Comparison of ENCODE assay signal across 2 cellular contexts in the genomic region with DNA sequence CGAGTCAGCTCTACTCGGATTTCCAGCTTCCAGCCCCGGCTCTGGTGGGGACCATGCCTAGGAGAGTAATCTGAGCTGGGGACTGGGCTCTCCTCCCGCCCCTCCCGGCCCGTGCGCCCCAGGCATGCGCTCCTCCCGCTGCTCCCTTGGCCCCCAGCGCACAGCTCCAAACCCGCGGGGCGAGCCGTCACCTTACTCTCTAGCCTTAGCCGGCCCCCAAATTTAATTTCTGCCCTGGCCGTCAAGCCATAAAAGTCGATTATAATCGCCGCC.
A peak's percentile ranks its signal among the peaks of the same experiment; 100 is the strongest.
TF ChIP-seq lines count a peak whose summit lies in the region.

No MANE protein-coding gene starts in this region.

TF ChIP-seq in HEK293, 187 proteins besides CTCF, POLR2A, EP300 and RAD21 (continued from another document and continues in another):
- TF ChIP-seq SP2 (tag by site-specific recombination; IDR thresholded peaks at IDR 0.05), result no peak
- no peak for TF ChIP-seq KLF1 (tag by site-specific recombination; IDR thresholded peaks at IDR 0.05)
- 0 out of 2 replicates have a peak, but pooled peaks have one; percentile 3 for TF ChIP-seq BCL11B (tag by site-specific recombination; IDR thresholded peaks at IDR 0.05; ENCODE audit: low read depth)
- TF ChIP-seq, protein P1, sequence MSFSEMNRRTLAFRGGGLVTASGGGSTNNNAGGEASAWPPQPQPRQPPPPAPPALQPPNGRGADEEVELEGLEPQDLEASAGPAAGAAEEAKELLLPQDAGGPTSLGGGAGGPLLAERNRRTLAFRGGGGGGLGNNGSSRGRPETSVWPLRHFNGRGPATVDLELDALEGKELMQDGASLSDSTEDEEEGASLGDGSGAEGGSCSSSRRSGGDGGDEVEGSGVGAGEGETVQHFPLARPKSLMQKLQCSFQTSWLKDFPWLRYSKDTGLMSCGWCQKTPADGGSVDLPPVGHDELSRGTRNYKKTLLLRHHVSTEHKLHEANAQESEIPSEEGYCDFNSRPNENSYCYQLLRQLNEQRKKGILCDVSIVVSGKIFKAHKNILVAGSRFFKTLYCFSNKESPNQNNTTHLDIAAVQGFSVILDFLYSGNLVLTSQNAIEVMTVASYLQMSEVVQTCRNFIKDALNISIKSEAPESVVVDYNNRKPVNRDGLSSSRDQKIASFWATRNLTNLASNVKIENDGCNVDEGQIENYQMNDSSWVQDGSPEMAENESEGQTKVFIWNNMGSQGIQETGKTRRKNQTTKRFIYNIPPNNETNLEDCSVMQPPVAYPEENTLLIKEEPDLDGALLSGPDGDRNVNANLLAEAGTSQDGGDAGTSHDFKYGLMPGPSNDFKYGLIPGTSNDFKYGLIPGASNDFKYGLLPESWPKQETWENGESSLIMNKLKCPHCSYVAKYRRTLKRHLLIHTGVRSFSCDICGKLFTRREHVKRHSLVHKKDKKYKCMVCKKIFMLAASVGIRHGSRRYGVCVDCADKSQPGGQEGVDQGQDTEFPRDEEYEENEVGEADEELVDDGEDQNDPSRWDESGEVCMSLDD (tag by site-specific recombination; IDR thresholded peaks at IDR 0.05), result no peak; the same call in 1 of the 2 replicates
- no peak for TF ChIP-seq ZNF654 (tag by site-specific recombination; IDR thresholded peaks at IDR 0.05; ENCODE audit: low read depth)
- TF ChIP-seq ZNF341 (tag by site-specific recombination; IDR thresholded peaks at IDR 0.05; ENCODE audit: low read depth), result peak; percentile 9
- TF ChIP-seq ZFP3 (tag by site-specific recombination; IDR thresholded peaks at IDR 0.05; ENCODE audit: low read depth), result no peak
- TF ChIP-seq, protein P2, sequence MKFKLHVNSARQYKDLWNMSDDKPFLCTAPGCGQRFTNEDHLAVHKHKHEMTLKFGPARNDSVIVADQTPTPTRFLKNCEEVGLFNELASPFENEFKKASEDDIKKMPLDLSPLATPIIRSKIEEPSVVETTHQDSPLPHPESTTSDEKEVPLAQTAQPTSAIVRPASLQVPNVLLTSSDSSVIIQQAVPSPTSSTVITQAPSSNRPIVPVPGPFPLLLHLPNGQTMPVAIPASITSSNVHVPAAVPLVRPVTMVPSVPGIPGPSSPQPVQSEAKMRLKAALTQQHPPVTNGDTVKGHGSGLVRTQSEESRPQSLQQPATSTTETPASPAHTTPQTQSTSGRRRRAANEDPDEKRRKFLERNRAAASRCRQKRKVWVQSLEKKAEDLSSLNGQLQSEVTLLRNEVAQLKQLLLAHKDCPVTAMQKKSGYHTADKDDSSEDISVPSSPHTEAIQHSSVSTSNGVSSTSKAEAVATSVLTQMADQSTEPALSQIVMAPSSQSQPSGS (tag by site-specific recombination; IDR thresholded peaks at IDR 0.05; ENCODE audit: low read depth), result no peak
- TF ChIP-seq ZFP69B (tag by site-specific recombination; IDR thresholded peaks at IDR 0.05), result peak; percentile 74
- no peak for TF ChIP-seq ZNF843 (tag by site-specific recombination; IDR thresholded peaks at IDR 0.05)
- no peak for TF ChIP-seq ZNF629 (tag by site-specific recombination; IDR thresholded peaks at IDR 0.05)
- TF ChIP-seq ZEB2 (tag by site-specific recombination; IDR thresholded peaks at IDR 0.05), result no peak; the same call in 1 of the 2 replicates
- TF ChIP-seq, protein P3, sequence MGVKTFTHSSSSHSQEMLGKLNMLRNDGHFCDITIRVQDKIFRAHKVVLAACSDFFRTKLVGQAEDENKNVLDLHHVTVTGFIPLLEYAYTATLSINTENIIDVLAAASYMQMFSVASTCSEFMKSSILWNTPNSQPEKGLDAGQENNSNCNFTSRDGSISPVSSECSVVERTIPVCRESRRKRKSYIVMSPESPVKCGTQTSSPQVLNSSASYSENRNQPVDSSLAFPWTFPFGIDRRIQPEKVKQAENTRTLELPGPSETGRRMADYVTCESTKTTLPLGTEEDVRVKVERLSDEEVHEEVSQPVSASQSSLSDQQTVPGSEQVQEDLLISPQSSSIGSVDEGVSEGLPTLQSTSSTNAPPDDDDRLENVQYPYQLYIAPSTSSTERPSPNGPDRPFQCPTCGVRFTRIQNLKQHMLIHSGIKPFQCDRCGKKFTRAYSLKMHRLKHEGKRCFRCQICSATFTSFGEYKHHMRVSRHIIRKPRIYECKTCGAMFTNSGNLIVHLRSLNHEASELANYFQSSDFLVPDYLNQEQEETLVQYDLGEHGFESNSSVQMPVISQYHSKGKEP (tag by site-specific recombination; IDR thresholded peaks at IDR 0.05), result no peak
- TF ChIP-seq ZNF426 (tag by site-specific recombination; IDR thresholded peaks at IDR 0.05), result no peak
- peak; percentile 40; the same call in 1 of the 2 replicates for TF ChIP-seq GLIS2 (tag by site-specific recombination; IDR thresholded peaks at IDR 0.05)
- TF ChIP-seq, protein P4, sequence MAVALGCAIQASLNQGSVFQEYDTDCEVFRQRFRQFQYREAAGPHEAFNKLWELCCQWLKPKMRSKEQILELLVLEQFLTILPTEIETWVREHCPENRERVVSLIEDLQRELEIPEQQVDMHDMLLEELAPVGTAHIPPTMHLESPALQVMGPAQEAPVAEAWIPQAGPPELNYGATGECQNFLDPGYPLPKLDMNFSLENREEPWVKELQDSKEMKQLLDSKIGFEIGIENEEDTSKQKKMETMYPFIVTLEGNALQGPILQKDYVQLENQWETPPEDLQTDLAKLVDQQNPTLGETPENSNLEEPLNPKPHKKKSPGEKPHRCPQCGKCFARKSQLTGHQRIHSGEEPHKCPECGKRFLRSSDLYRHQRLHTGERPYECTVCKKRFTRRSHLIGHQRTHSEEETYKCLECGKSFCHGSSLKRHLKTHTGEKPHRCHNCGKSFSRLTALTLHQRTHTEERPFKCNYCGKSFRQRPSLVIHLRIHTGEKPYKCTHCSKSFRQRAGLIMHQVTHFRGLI (tag by site-specific recombination; IDR thresholded peaks at IDR 0.05), result no peak
- TF ChIP-seq ZNF514 (tag by site-specific recombination; IDR thresholded peaks at IDR 0.05), result no peak
- TF ChIP-seq ZNF792 (tag by site-specific recombination; IDR thresholded peaks at IDR 0.05), result no peak
- TF ChIP-seq ZNF211 (tag by site-specific recombination; IDR thresholded peaks at IDR 0.05; ENCODE audit: low read depth), result no peak
- TF ChIP-seq, protein P5, sequence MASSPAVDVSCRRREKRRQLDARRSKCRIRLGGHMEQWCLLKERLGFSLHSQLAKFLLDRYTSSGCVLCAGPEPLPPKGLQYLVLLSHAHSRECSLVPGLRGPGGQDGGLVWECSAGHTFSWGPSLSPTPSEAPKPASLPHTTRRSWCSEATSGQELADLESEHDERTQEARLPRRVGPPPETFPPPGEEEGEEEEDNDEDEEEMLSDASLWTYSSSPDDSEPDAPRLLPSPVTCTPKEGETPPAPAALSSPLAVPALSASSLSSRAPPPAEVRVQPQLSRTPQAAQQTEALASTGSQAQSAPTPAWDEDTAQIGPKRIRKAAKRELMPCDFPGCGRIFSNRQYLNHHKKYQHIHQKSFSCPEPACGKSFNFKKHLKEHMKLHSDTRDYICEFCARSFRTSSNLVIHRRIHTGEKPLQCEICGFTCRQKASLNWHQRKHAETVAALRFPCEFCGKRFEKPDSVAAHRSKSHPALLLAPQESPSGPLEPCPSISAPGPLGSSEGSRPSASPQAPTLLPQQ (tag by site-specific recombination; IDR thresholded peaks at IDR 0.05), result 0 out of 2 replicates have a peak, but pooled peaks have one; percentile 3
- no peak for TF ChIP-seq ZNF311 (tag by site-specific recombination; IDR thresholded peaks at IDR 0.05; ENCODE audit: borderline replicate concordance)
- no peak for TF ChIP-seq ZNF473 (tag by site-specific recombination; IDR thresholded peaks at IDR 0.05)
- TF ChIP-seq ZNF394 (tag by site-specific recombination; IDR thresholded peaks at IDR 0.05; ENCODE audit: borderline replicate concordance), result peak; percentile 91

TF ChIP-seq in SK-N-SH, 30 proteins besides CTCF, POLR2A, EP300 and RAD21 (continued from another document):
- TF ChIP-seq, protein P6, sequence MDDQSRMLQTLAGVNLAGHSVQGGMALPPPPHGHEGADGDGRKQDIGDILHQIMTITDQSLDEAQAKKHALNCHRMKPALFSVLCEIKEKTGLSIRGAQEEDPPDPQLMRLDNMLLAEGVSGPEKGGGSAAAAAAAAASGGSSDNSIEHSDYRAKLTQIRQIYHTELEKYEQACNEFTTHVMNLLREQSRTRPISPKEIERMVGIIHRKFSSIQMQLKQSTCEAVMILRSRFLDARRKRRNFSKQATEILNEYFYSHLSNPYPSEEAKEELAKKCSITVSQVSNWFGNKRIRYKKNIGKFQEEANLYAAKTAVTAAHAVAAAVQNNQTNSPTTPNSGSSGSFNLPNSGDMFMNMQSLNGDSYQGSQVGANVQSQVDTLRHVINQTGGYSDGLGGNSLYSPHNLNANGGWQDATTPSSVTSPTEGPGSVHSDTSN (IDR thresholded peaks at IDR 0.05), result no peak
- no peak for TF ChIP-seq FOXJ3 (CRISPR knock-in tag; IDR thresholded peaks at IDR 0.05)
- TF ChIP-seq GABPA (IDR thresholded peaks at IDR 0.05; ENCODE audit: low read depth), result no peak
- TF ChIP-seq FOXM1 (IDR thresholded peaks at IDR 0.05; ENCODE audit: low read depth), result no peak
- TF ChIP-seq, protein P7, sequence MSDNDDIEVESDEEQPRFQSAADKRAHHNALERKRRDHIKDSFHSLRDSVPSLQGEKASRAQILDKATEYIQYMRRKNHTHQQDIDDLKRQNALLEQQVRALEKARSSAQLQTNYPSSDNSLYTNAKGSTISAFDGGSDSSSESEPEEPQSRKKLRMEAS (IDR thresholded peaks at IDR 0.05; ENCODE audit: low read depth), result 0 out of 2 replicates have a peak, but pooled peaks have one; percentile 26
- no peak for TF ChIP-seq RFX5 (IDR thresholded peaks at IDR 0.05; ENCODE audit: low read length)
- no peak for TF ChIP-seq MXI1 (IDR thresholded peaks at IDR 0.05; ENCODE audit: low read depth, low read length)
- TF ChIP-seq EZH2phosphoT487 (IDR thresholded peaks at IDR 0.05; ENCODE audit: borderline replicate concordance, low read depth), result no peak
TF ChIP-seq in SK-N-SH: peak in this region for 3.
